4 cellular contexts compared by ENCODE assay signal in genomic region chr7:83419013-83419412, GRCh38.
TF ChIP-seq lines count a peak whose summit lies in the region.

No MANE protein-coding gene starts in this region.

TF ChIP-seq in SK-N-SH treated with all-trans-retinoic acid at 6 μM for 48 hours, 23 proteins besides CTCF, POLR2A, EP300 and RAD21:
- TF ChIP-seq ZNF8 (CRISPR knock-in tag; IDR thresholded peaks at IDR 0.05) (peak; percentile 39; the same call in 1 of the 2 replicates), RARB (CRISPR knock-in tag; IDR thresholded peaks at IDR 0.05) (no peak)

TF ChIP-seq in SK-N-SH, 30 proteins besides CTCF, POLR2A, EP300 and RAD21 (continues in another document):
- TF ChIP-seq FOSL2 (IDR thresholded peaks at IDR 0.05; ENCODE audit: borderline replicate concordance, low read depth): no peak
- no peak for TF ChIP-seq MEF2A (IDR thresholded peaks at IDR 0.05; ENCODE audit: borderline replicate concordance, low read depth)
- TF ChIP-seq REST (IDR thresholded peaks at IDR 0.05; ENCODE audit: low read depth, low read length): no peak
- no peak for TF ChIP-seq YY1 (IDR thresholded peaks at IDR 0.05; ENCODE audit: low read depth)
- no peak for TF ChIP-seq MXI1 (IDR thresholded peaks at IDR 0.05; ENCODE audit: low read depth, low read length)
- no peak for TF ChIP-seq PBX3 (IDR thresholded peaks at IDR 0.05)
- TF ChIP-seq TAF1 (IDR thresholded peaks at IDR 0.05; ENCODE audit: borderline replicate concordance, low read depth, low read length): no peak
- TF ChIP-seq POLR2AphosphoS5 (IDR thresholded peaks at IDR 0.05; ENCODE audit: low read depth, low read length): no peak
- no peak for TF ChIP-seq USF1 (IDR thresholded peaks at IDR 0.05; ENCODE audit: borderline replicate concordance, low read depth)
- no peak for TF ChIP-seq RFX5 (IDR thresholded peaks at IDR 0.05; ENCODE audit: low read length)
- no peak for TF ChIP-seq MAX (IDR thresholded peaks at IDR 0.05; ENCODE audit: low read depth)
- no peak for TF ChIP-seq CHD2 (IDR thresholded peaks at IDR 0.05; ENCODE audit: low read length, partially characterized antibody)

TF ChIP-seq in HEK293, 187 proteins besides CTCF, POLR2A, EP300 and RAD21:
- TF ChIP-seq ZNF248 (tag by site-specific recombination; IDR thresholded peaks at IDR 0.05): no peak
- peak; percentile 83 for TF ChIP-seq ZNF146 (tag by site-specific recombination; IDR thresholded peaks at IDR 0.05)
- no peak for TF ChIP-seq ZNF548 (tag by site-specific recombination; IDR thresholded peaks at IDR 0.05)
- TF ChIP-seq GLI2 (tag by site-specific recombination; IDR thresholded peaks at IDR 0.05; ENCODE audit: borderline replicate concordance, low read depth): no peak
TF ChIP-seq in HEK293: peak in this region for 1.

TF ChIP-seq in H1, 55 proteins besides CTCF, POLR2A, EP300 and RAD21:
- TF ChIP-seq KDM1A (IDR thresholded peaks at IDR 0.05; ENCODE audit: borderline replicate concordance, low read length) (peak; percentile 62; the same call in 1 of the 2 replicates), SP1 (IDR thresholded peaks at IDR 0.05; ENCODE audit: low read depth, low read length) (no peak)
